8 cellular contexts compared by ENCODE assay signal in the genomic region with DNA sequence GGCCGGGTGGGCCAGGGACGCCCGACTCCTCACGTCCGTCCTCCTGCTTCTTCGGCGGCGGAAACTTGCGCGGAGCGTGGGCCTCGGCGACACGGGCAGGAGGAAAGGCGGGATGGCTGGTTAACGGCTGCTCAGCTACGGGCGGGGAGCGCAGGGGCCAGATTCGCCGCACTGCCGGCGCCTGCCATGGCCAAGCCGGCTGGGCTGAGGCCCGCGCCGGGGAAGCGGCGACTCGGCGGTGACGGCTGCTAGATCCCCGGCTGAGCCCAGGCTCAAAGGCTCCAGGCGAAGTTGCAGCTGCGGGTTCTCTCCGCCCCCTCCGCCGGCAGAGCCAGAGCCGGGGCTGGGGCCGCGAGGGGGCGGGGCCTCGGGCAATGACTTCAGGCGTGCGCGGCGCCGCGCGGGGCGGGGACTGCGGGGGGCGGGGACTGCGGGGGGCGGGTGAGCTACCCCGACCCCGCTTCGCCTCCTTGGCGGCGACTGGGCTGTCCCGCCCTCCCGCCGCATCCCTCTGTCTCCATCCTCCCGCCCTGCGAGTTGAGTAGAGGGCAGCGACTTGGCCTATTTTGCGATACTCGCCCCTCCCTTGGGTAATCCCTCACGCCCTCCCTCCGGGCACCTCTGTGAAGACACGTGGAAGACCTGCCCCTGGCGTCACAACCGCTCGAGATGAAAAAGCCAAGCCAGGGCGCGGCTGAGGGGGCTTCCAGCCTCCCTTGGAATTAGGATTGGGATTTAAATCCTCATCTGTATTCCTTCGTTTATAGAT. TPM values are rescaled to one million over a fixed set of nuclear protein-coding genes. Genes with fewer than 3 reads are reported as not detected.
A peak's percentile ranks its signal among the peaks of the same experiment; 100 is the strongest.
DNase-seq lines count a peak whose midpoint lies in the region; ATAC-seq and TF ChIP-seq lines count a peak whose summit lies in the region.

Gene CEP85L (minus strand): TSS at position 310 of the 769 bp plus-strand sequence. CDS start 322 bp downstream, outside the sequence.

- peak within 1 kb of the TSS; percentile 88 to 98 (median 96) for H3K27ac Mint-ChIP-seq in naive thymus-derived CD8-positive, alpha-beta T cell

- H3K36me3 Mint-ChIP-seq in naive thymus-derived CD8-positive, alpha-beta T cell: peaks cover 0 to 8% (median 0%) of the 10 kb centered on the region in 3 donors

- TF ChIP-seq CTCF in LNCaP clone FGC (IDR thresholded peaks at IDR 0.05; ENCODE audit: control insufficient read depth, extremely low read depth, insufficient read depth) (no peak), fibroblast of mammary gland (conservative IDR thresholded peaks at IDR 0.05; ENCODE audit: control insufficient read depth, insufficient read depth, low read depth, low read length) (no peak)

- no peaks in the 10 kb centered on the region for H3K9me3 Mint-ChIP-seq in naive thymus-derived CD8-positive, alpha-beta T cell

- H3K4me3 Mint-ChIP-seq in naive thymus-derived CD8-positive, alpha-beta T cell: peak within 1 kb of the TSS; percentile 90 to 96 (median 94)

- DNase-seq in EH (ENCODE audit: low read depth) (peak; percentile 92), H4 (ENCODE audit: low spot score) (peak; percentile 63), LNCaP clone FGC (ENCODE audit: low read depth) (peak; percentile 45), RPMI8226 (peak; percentile 86), fibroblast of mammary gland (ENCODE audit: low read depth) (peak; percentile 80)
- peak; percentile 74 to 88 for DNase-seq in activated T-helper 1 cell treated with anti-CD3 and anti-CD28 coated beads, Interleukin-2, amount 50 U/mL, for 16 hours (ENCODE audit: low read depth in 1 of 2, low spot score in 1 of 2)
- DNase-seq in naive thymus-derived CD8-positive, alpha-beta T cell: peak; percentile 81 to 96 (median 90)
- DNase-seq in stimulated activated naive CD4-positive, alpha-beta T cell (lab: John Stamatoyannopoulos, UW): peak; percentile 80 to 90 (median 90)

- peaks cover 24 to 58% (median 51%) of the 10 kb centered on the region in 4 donors for H3K4me1 Mint-ChIP-seq in naive thymus-derived CD8-positive, alpha-beta T cell

- ATAC-seq in naive thymus-derived CD8-positive, alpha-beta T cell: peak; percentile 88 to 91

- no peaks in the 10 kb centered on the region for H3K27me3 Mint-ChIP-seq in naive thymus-derived CD8-positive, alpha-beta T cell

- H3K4me3 ChIP-seq in LNCaP clone FGC (ENCODE audit: low read depth, low read length) (peak within 1 kb of the TSS; percentile 70), fibroblast of mammary gland (ENCODE audit: control insufficient read depth, low read depth, low read length) (peak within 1 kb of the TSS; percentile 80)

- POLR2A ChIA-PET in naive thymus-derived CD8-positive, alpha-beta T cell (lab: Charles Lee): interaction anchor here (0.6 to 3.2 kb wide), 23 partner anchors 8 to 242 kb away, joined by 3 to 55 read pairs (median 4); partner anchors contain the start of gene ASF1A

RNA-seq across cellular contexts. Expression of gene CEP85L, which starts in this region (rescaled TPM):
- 1.8 and 3.0 TPM in 2 replicates for total RNA-seq in H4 (2014; rRNA removed; shearing (Covaris generic))
- total RNA-seq in naive thymus-derived CD8-positive, alpha-beta T cell: 10 to 100 TPM; 70.9 to 73.6 TPM
- 10 to 100 TPM; 31.1 to 50.0 (median 47.5) TPM for polyA plus RNA-seq in naive thymus-derived CD8-positive, alpha-beta T cell

Comparison
In these comparisons a context has a peak if more than half of its experiments do, and no peak if none do; other contexts are left out.
1. Peak in every context shown above with its lines: DNase-seq, ATAC-seq and H3K4me3 ChIP-seq.
2. RNA of gene CEP85L (total RNA-seq): 70.9 to 73.6 TPM in naive thymus-derived CD8-positive, alpha-beta T cell; 1.8 to 3.0 TPM in H4; every median in the first group is over 10 times any median in the second.